ENCODE assay signal across 9 cellular contexts in the genomic region with DNA sequence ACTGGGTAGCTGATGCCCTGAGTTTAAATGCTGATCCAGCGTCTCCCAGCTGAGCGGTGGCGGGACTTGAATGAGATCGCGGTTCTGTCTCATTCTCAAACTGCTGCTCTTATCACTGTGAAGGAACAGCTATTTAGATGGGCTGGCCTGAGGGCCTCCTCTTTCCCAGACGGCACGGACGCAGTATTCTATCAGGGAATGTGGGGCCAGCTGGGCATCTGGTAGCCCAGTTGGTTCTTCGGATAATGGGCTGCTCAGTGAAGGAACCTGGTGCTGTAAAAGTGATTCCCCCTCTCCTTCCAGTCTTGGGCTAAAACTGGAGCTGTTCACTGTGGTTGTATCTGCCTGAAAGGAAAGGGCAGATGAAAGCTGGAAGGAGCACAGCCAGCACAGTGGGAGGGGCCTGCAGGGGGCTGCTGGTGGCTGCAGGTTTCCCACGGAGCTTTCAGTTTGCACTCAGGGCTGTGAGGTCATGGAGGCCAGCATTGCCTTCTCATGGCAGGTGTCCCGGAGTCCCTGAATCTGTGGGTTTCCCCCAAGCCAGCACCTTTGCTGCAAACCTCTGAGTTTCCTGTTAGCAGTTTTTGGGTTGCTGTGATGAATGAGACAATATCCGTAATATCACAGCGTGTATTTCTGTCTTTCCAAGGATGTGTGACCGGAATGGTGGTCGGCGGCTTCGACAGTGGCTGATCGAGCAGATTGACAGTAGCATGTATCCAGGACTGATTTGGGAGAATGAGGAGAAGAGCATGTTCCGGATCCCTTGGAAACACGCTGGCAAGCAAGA. TPM values are rescaled to one million over a fixed set of nuclear protein-coding genes. Genes with fewer than 3 reads are reported as not detected.
A peak's percentile ranks its signal among the peaks of the same experiment; 100 is the strongest.
DNase-seq lines count a peak whose midpoint lies in the region; ATAC-seq and TF ChIP-seq lines count a peak whose summit lies in the region.
"Had no signal": no experiment of that assay in that cellular context is flagged by ENCODE, and none has a peak within 500 bp of the region (broad histone marks: within the 10 kb centered on the region; RNA-seq: fewer than 3 reads in every experiment).

No MANE protein-coding gene starts in this region.

- ATAC-seq in GM19452 (IDR thresholded peaks at IDR 0.05; ENCODE audit: unreplicated experiment) (peak; percentile 60), HG03469 (IDR thresholded peaks at IDR 0.05; ENCODE audit: unreplicated experiment) (peak; percentile 32), gastrocnemius medialis (no peak)

- peak overlapping the region; percentile 70 to 82 (median 80) for H3K9ac ChIP-seq in BLaER1 treated with 17β-estradiol and CSF1 and Interleukin-3, amounts not matched to agents 10 nM and 100 nM

- peak overlapping the region; percentile 47 to 92 (median 72) for H3K4me3 ChIP-seq in BLaER1 treated with 17β-estradiol and CSF1 and Interleukin-3, amounts not matched to agents 10 nM and 100 nM
- H3K4me3 ChIP-seq in lower leg skin (ENCODE audit: low read depth, poor library complexity, severe bottlenecking) (no peak overlapping the region), gastrocnemius medialis (no peak overlapping the region)

- peaks cover 69% of the 10 kb centered on the region for H3K36me3 Mint-ChIP-seq in activated T-helper 2 cell treated with anti-CD3 and anti-CD28 coated beads, Interferon-gamma antibody, Interleukin-2, Interleukin-4, amounts not matched to agents 10 μg/mL and 5 μg/mL and 100 μg/mL, durations not matched to agents 14 hours and 24 hours and 36 hours (ENCODE audit: low read depth)

- peaks cover 53 to 94% (median 82%) of the 10 kb centered on the region in 10 experiments for H3K4me1 ChIP-seq in BLaER1 treated with 17β-estradiol and CSF1 and Interleukin-3, amounts not matched to agents 10 nM and 100 nM
- H3K4me1 ChIP-seq in gastrocnemius medialis, result no peaks in the 10 kb centered on the region

- peaks cover 0 to 87% (median 71%) of the 10 kb centered on the region in 11 experiments; a peak in 15 of 22 replicates for H4K20me1 ChIP-seq in BLaER1 treated with 17β-estradiol and CSF1 and Interleukin-3, amounts not matched to agents 10 nM and 100 nM

- H3K27me3 ChIP-seq in BLaER1 treated with 17β-estradiol and CSF1 and Interleukin-3, amounts not matched to agents 10 nM and 100 nM, result peaks cover 0 to 46% (median 41%) of the 10 kb centered on the region in 11 experiments; a peak in 19 of 22 replicates
- peaks cover 31 to 50% (median 42%) of the 10 kb centered on the region in 3 donors for H3K27me3 ChIP-seq in gastrocnemius medialis

- in situ Hi-C loops in gastrocnemius medialis (cut with MboI; ENCODE audit: low sequenced_read_pairs in 4 of 4), result no loop called here

- TF ChIP-seq CTCF in lower leg skin (IDR thresholded peaks at IDR 0.05) (no peak), gastrocnemius medialis (IDR thresholded peaks at IDR 0.05 in 4 of 5, conservative IDR thresholded peaks at IDR 0.05 in 1 of 5) (no peak)

- peaks cover 0 to 29% (median 19%) of the 10 kb centered on the region in 11 experiments; a peak in 17 of 22 replicates for H3K9me3 ChIP-seq in BLaER1 treated with 17β-estradiol and CSF1 and Interleukin-3, amounts not matched to agents 10 nM and 100 nM (replicated peaks in 1 of 11)
- H3K9me3 ChIP-seq in gastrocnemius medialis, result no peaks in the 10 kb centered on the region

- peak overlapping the region; percentile 85 for H3K4me3 Mint-ChIP-seq in activated T-helper 2 cell treated with anti-CD3 and anti-CD28 coated beads, Interferon-gamma antibody, Interleukin-2, Interleukin-4, amounts not matched to agents 10 μg/mL and 5 μg/mL and 100 μg/mL, durations not matched to agents 14 hours and 24 hours and 36 hours (ENCODE audit: low read depth)

- peak overlapping the region in 10 of 11 experiments; percentile 71 to 99 (median 80); a peak in 20 of 22 replicates for H3K27ac ChIP-seq in BLaER1 treated with 17β-estradiol and CSF1 and Interleukin-3, amounts not matched to agents 10 nM and 100 nM
- no peak overlapping the region for H3K27ac ChIP-seq in gastrocnemius medialis

- TF ChIP-seq POLR2A in lower leg skin (IDR thresholded peaks at IDR 0.05), result no peak
- TF ChIP-seq POLR2A in gastrocnemius medialis (IDR thresholded peaks at IDR 0.05), result no peak

- peak overlapping the region; percentile 88 to 99 (median 95) for H3K4me2 ChIP-seq in BLaER1 treated with 17β-estradiol and CSF1 and Interleukin-3, amounts not matched to agents 10 nM and 100 nM

- 69 to 80% methylated on average over 20 of the region's 20 CpGs for WGBS in lower leg skin, 2 donors

- H3K27ac Mint-ChIP-seq in activated T-helper 2 cell treated with anti-CD3 and anti-CD28 coated beads, Interferon-gamma antibody, Interleukin-2, Interleukin-4, amounts not matched to agents 10 μg/mL and 5 μg/mL and 100 μg/mL, durations not matched to agents 14 hours and 24 hours and 36 hours, result peak overlapping the region; percentile 77

- no peaks in the 10 kb centered on the region for H3K9me3 Mint-ChIP-seq in activated T-helper 2 cell treated with anti-CD3 and anti-CD28 coated beads, Interferon-gamma antibody, Interleukin-2, Interleukin-4, amounts not matched to agents 10 μg/mL and 5 μg/mL and 100 μg/mL, durations not matched to agents 14 hours and 24 hours and 36 hours

- peaks cover 4% of the 10 kb centered on the region for H3K27me3 Mint-ChIP-seq in activated T-helper 2 cell treated with anti-CD3 and anti-CD28 coated beads, Interferon-gamma antibody, Interleukin-2, Interleukin-4, amounts not matched to agents 10 μg/mL and 5 μg/mL and 100 μg/mL, durations not matched to agents 14 hours and 24 hours and 36 hours (ENCODE audit: low read depth)

- H3K4me1 Mint-ChIP-seq in activated T-helper 2 cell treated with anti-CD3 and anti-CD28 coated beads, Interferon-gamma antibody, Interleukin-2, Interleukin-4, amounts not matched to agents 10 μg/mL and 5 μg/mL and 100 μg/mL, durations not matched to agents 14 hours and 24 hours and 36 hours (ENCODE audit: low read depth), result peaks cover 45% of the 10 kb centered on the region

- H3K36me3 ChIP-seq in BLaER1 treated with 17β-estradiol and CSF1 and Interleukin-3, amounts not matched to agents 10 nM and 100 nM, result peaks cover 16 to 80% (median 74%) of the 10 kb centered on the region in 11 experiments; a peak in 21 of 22 replicates
- H3K36me3 ChIP-seq in gastrocnemius medialis, result no peaks in the 10 kb centered on the region

- intact Hi-C loops in activated T-helper 2 cell treated with anti-CD3 and anti-CD28 coated beads, Interferon-gamma antibody, Interleukin-2, Interleukin-4, amounts not matched to agents 10 μg/mL and 5 μg/mL and 100 μg/mL, durations not matched to agents 14 hours and 24 hours and 36 hours (cut with micrococcal nuclease), result loop anchor here (1.0 kb wide), 1 partner anchor 34 kb away; no protein-coding TSS in a partner anchor
- intact Hi-C loops in lower leg skin (cut with DNase I; ENCODE audit: low total_unique reads) (no loop called here), gastrocnemius medialis (cut with DNase I; ENCODE audit: low total_unique reads) (no loop called here)

- peak; percentile 48 for DNase-seq in activated T-helper 2 cell treated with anti-CD3 and anti-CD28 coated beads, Interferon-gamma antibody, Interleukin-2, Interleukin-4, amounts not matched to agents 10 μg/mL and 5 μg/mL and 100 μg/mL, durations not matched to agents 14 hours and 24 hours and 36 hours (ENCODE audit: low spot score)
- peak in 2 of 3 donors; percentile 7 to 21 for DNase-seq in stimulated activated CD4-positive, alpha-beta T cell treated with anti-CD3 and anti-CD28 coated beads, TNF-alpha, amount 100 ng/mL, for 1 hour (ENCODE audit: low read depth in 3 of 3, low spot score in 1 of 3)
- no peak for DNase-seq in lower leg skin (ENCODE audit: low spot score in 2 of 2)
- no peak for DNase-seq in gastrocnemius medialis
- no peak for DNase-seq in 8988T

RNA-seq across cellular contexts. Expression of gene IRF8, which starts 3.6 kb away (rescaled TPM):
- total RNA-seq in activated T-helper 2 cell treated with anti-CD3 and anti-CD28 coated beads, Interferon-gamma antibody, Interleukin-2, Interleukin-4, amounts not matched to agents 10 μg/mL and 5 μg/mL and 100 μg/mL, durations not matched to agents 14 hours and 24 hours and 36 hours, result 37.8 and 40.1 TPM in 2 replicates
- 1 to 10 TPM; 1.5 to 5.7 (median 3.7) TPM for total RNA-seq in lower leg skin
- total RNA-seq in gastrocnemius medialis, result 1 to 10 TPM; 1.5 to 3.1 (median 2.8) TPM
- total RNA-seq: Daoy had no signal

Comparison
In these comparisons a context has a peak if more than half of its experiments do, and no peak if none do; other contexts are left out.
1. H3K27ac ChIP-seq: peak in BLaER1 treated with 17β-estradiol and CSF1 and Interleukin-3, amounts not matched to agents 10 nM and 100 nM (10 of 11); none in gastrocnemius medialis (0 of 4).
2. H3K4me3 ChIP-seq: peak in BLaER1 treated with 17β-estradiol and CSF1 and Interleukin-3, amounts not matched to agents 10 nM and 100 nM (10 of 10); none in lower leg skin (single experiment) and gastrocnemius medialis (0 of 4).
3. ATAC-seq: peak in GM19452 (single experiment) and HG03469 (single experiment); none in gastrocnemius medialis (0 of 2).
4. DNase-seq: peak in activated T-helper 2 cell treated with anti-CD3 and anti-CD28 coated beads, Interferon-gamma antibody, Interleukin-2, Interleukin-4, amounts not matched to agents 10 μg/mL and 5 μg/mL and 100 μg/mL, durations not matched to agents 14 hours and 24 hours and 36 hours (single experiment) and stimulated activated CD4-positive, alpha-beta T cell treated with anti-CD3 and anti-CD28 coated beads, TNF-alpha, amount 100 ng/mL, for 1 hour (2 of 3); none in lower leg skin (0 of 2), gastrocnemius medialis (0 of 2) and 8988T (single experiment).